In the genomic region with DNA sequence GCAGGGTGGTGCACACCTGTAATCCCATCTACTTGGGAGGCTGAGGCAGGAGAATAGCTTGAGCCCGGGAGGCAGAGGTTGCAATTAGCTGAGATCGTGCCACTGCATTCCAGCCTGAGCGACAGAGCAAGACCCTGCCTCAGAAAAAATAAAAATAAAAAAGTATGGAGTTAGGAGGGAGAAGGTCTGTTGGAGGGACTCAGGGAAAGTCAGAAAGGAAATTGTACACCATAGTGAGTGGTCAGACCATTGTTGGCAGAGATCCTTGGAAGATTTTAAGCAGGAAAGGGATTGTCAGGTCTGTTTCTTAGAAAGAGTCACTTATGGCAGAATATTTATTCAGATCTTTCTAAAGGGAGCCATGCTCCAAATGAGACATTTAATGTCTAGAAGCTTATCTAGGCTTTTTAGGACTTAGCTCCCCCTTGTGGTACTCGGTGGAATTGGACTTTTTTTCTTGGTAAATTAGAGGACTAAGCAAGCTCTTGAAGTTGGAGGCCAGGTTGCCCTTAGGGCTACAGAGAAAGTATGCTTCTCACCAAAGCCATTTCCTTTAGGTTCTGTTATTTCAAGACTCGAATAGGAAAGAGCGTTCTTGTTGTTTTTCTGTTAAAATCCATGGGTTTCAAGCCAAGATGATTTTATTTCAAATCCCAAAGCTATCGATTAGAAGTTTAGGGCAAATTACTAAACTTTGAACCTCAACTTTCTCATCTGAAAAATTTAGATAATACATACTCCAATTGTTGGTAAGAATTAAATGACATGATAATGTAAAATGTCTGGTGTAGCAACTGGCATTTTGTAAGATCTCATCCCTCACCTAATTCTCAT, we compare ENCODE assay signal across 8 cellular contexts. TPM values are rescaled to one million over a fixed set of nuclear protein-coding genes. Genes with fewer than 3 reads are reported as not detected.
DNase-seq lines count a peak whose midpoint lies in the region; ATAC-seq, FAIRE-seq and TF ChIP-seq lines count a peak whose summit lies in the region.

No MANE protein-coding gene starts in this region.

- H3K27me3 ChIP-seq in upper lobe of right lung: no peaks in the 10 kb centered on the region

- H3K4me1 Mint-ChIP-seq in activated CD8-positive, alpha-beta T cell treated with anti-CD3 and anti-CD28 coated beads for 36 hours (ENCODE audit: low read depth): peaks cover 9% of the 10 kb centered on the region
- peaks cover 7 to 23% (median 17%) of the 10 kb centered on the region in 3 donors for H3K4me1 Mint-ChIP-seq in naive B cell

- no peaks in the 10 kb centered on the region for H3K9me3 Mint-ChIP-seq in activated CD8-positive, alpha-beta T cell treated with anti-CD3 and anti-CD28 coated beads for 36 hours
- no peaks in the 10 kb centered on the region for H3K9me3 Mint-ChIP-seq in naive B cell

- H3K4me3 Mint-ChIP-seq in activated CD8-positive, alpha-beta T cell treated with anti-CD3 and anti-CD28 coated beads for 36 hours: no peak overlapping the region
- peak overlapping the region in 4 of 8 donors; percentile 1 to 29 (median 19) for H3K4me3 Mint-ChIP-seq in naive B cell

- POLR2A ChIA-PET in activated CD8-positive, alpha-beta T cell treated with anti-CD3 and anti-CD28 coated beads for 36 hours (lab: Charles Lee): interaction anchor here (1.1 to 1.2 kb wide), 2 partner anchors 9 to 16 kb away, joined by 3 to 5 read pairs; a partner anchor contains a TSS

- FAIRE-seq in D721Med (lab: Jason Lieb, UNC): peak; percentile 99

- DNase-seq in D721Med (ENCODE audit: insufficient read length, low spot score) (peak; percentile 40), HS-5 (ENCODE audit: low read depth) (peak; percentile 85), NCI-H82 treated with DMSO at 0.1 percent for 48 hours (lab: John Stamatoyannopoulos, UW; ENCODE audit: unreplicated experiment) (peak; percentile 78), epithelial cell of prostate (ENCODE audit: low read depth, low spot score) (peak; percentile 56), naive B cell (peak; percentile 75), upper lobe of right lung (no peak)
- peak; percentile 84 for DNase-seq in activated CD8-positive, alpha-beta T cell treated with anti-CD3 and anti-CD28 coated beads for 36 hours

- peak overlapping the region; percentile 60 for H3K27ac Mint-ChIP-seq in activated CD8-positive, alpha-beta T cell treated with anti-CD3 and anti-CD28 coated beads for 36 hours
- H3K27ac Mint-ChIP-seq in naive B cell: peak overlapping the region in 3 of 6 donors; percentile 29 to 71 (median 64)

- H3K4me3 ChIP-seq in upper lobe of right lung: no peak overlapping the region

- H3K36me3 Mint-ChIP-seq in activated CD8-positive, alpha-beta T cell treated with anti-CD3 and anti-CD28 coated beads for 36 hours (ENCODE audit: low read depth): peaks cover 29% of the 10 kb centered on the region
- peaks cover 13 to 17% of the 10 kb centered on the region in 2 donors for H3K36me3 Mint-ChIP-seq in naive B cell

- H3K9me3 ChIP-seq in upper lobe of right lung: no peaks in the 10 kb centered on the region

- no peaks in the 10 kb centered on the region for H3K27me3 Mint-ChIP-seq in activated CD8-positive, alpha-beta T cell treated with anti-CD3 and anti-CD28 coated beads for 36 hours
- no peaks in the 10 kb centered on the region for H3K27me3 Mint-ChIP-seq in naive B cell

- H3K36me3 ChIP-seq in upper lobe of right lung: peaks cover 78% of the 10 kb centered on the region

- H3K27ac ChIP-seq in epithelial cell of prostate (no peak overlapping the region), upper lobe of right lung (no peak overlapping the region)

- ATAC-seq in GM21360 (IDR thresholded peaks at IDR 0.05; ENCODE audit: unreplicated experiment): peak; percentile 84
- peak; percentile 94 for ATAC-seq in activated CD8-positive, alpha-beta T cell treated with anti-CD3 and anti-CD28 coated beads for 36 hours
- peak; percentile 79 to 85 for ATAC-seq in naive B cell (ENCODE audit: low read depth in 2 of 2)
- ATAC-seq in upper lobe of right lung: peak; percentile 93

- intact Hi-C loops in activated CD8-positive, alpha-beta T cell treated with anti-CD3 and anti-CD28 coated beads for 36 hours (cut with micrococcal nuclease): loop anchor here (1.0 kb wide), 1 partner anchor 169 kb away; no protein-coding TSS in a partner anchor
- intact Hi-C loops in upper lobe of right lung (cut with DNase I): loop anchor here (5.0 kb wide), 1 partner anchor 167 kb away; no protein-coding TSS in a partner anchor

- H3K4me1 ChIP-seq in upper lobe of right lung: no peaks in the 10 kb centered on the region

- CTCF ChIA-PET in activated CD8-positive, alpha-beta T cell treated with anti-CD3 and anti-CD28 coated beads for 36 hours (lab: Charles Lee): interaction anchor here (0.7 to 3.3 kb wide), 36 partner anchors 9 to 448 kb away, joined by 3 to 56 read pairs (median 4); a partner anchor contains a TSS

- TF ChIP-seq CTCF in D721Med (IDR thresholded peaks at IDR 0.05; ENCODE audit: insufficient read depth, missing control alignments): peak; percentile 99
- peak; percentile 84 for TF ChIP-seq CTCF in activated CD8-positive, alpha-beta T cell treated with anti-CD3 and anti-CD28 coated beads for 36 hours (IDR thresholded peaks at IDR 0.05)
- peak; percentile 93 for TF ChIP-seq CTCF in upper lobe of right lung (IDR thresholded peaks at IDR 0.05)

RNA-seq across cellular contexts. Expression of a gene that starts 16.5 kb away (rescaled TPM):
- total RNA-seq in activated CD8-positive, alpha-beta T cell treated with anti-CD3 and anti-CD28 coated beads for 36 hours: 10 to 100 TPM; 43.1 to 44.1 TPM
- polyA plus RNA-seq in naive B cell (ENCODE audit: low read depth in 6 of 6): 10 to 100 TPM; 32.0 to 76.7 (median 53.0) TPM
- total RNA-seq in upper lobe of right lung: 69.1 TPM

RNA-seq across cellular contexts. Expression of a gene that starts 44.7 kb away (rescaled TPM):
- total RNA-seq in activated CD8-positive, alpha-beta T cell treated with anti-CD3 and anti-CD28 coated beads for 36 hours: 10 to 100 TPM; 18.4 to 19.0 TPM
- 10 to 100 TPM in 5 of 6 donors, 1 to 10 TPM in 1; 4.5 to 23.0 (median 15.1) TPM for polyA plus RNA-seq in naive B cell (ENCODE audit: low read depth in 6 of 6)
- total RNA-seq in upper lobe of right lung: 7.1 TPM
